ENCODE assay signal across 8 cellular contexts in the genomic region with DNA sequence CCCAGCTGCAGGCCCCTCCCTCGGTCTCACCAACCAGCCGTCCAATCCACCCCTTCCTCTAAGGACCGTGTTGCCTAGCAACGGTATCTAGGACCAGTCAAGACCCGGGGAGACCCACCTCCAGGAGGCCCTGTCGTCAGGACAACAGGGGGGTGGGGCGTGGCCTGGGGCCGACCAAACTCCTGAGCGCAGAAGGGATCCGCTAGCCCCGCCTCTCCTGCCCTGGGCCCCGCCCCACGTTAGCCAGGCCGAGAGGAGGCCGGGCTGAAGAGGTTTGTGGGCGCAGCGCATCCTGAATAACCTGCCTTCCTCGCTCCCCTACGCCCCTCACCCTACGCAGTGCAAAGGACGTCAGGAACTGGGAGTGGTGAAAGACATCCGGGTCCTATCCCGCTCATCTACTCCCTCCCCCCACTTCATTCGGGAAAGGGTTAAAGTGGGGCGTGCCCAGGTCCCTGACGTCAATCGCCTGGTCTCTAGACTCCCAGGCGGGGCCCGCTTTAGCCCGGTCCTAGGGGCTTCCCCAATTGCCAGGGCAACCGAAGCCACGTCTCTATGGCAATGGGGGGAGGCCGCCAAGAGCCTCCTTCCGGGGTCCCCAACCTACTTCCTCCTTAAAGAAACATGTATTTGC. TPM values are rescaled to one million over a fixed set of nuclear protein-coding genes. Genes with fewer than 3 reads are reported as not detected.
DNase-seq lines count a peak whose midpoint lies in the region; ATAC-seq, FAIRE-seq and TF ChIP-seq lines count a peak whose summit lies in the region.

No MANE protein-coding gene starts in this region.

- WGBS in K562 (ENCODE audit: insufficient coverage, low coverage, missing lambda C conversion rate), result 9% methylated on average over 16 of the region's 34 CpGs

- H3K4me1 Mint-ChIP-seq in Caco-2 (ENCODE audit: low read depth, unreplicated experiment), result peaks cover 6% of the 10 kb centered on the region
- H3K4me1 Mint-ChIP-seq in IgD-negative memory B cell, result peaks cover 17 to 18% (median 18%) of the 10 kb centered on the region in 3 donors
- peaks cover 24% of the 10 kb centered on the region for H3K4me1 Mint-ChIP-seq in T-helper 2 cell treated with Interferon-gamma antibody and Interleukin-4, amounts not matched to agents 5 μg/mL and 100 μg/mL, for 36 hours (ENCODE audit: low read depth)

- peak overlapping the region; percentile 76 for H3K4me2 ChIP-seq in K562 (ENCODE audit: insufficient read depth, low read length)

- no peaks in the 10 kb centered on the region for H3K79me2 ChIP-seq in K562 (ENCODE audit: control insufficient read depth, insufficient read depth, low read length)

- no peak overlapping the region; the same call in 2 of the 3 replicates for H3K27ac ChIP-seq in K562 (ENCODE audit: extremely low read depth, low read depth, low read length)

- intact Hi-C loops in Caco-2 (cut with micrococcal nuclease; ENCODE audit: unreplicated experiment), result no loop called here
- intact Hi-C loops in K562 (cut with micrococcal nuclease), result no loop called here

- peak overlapping the region; percentile 31 for H3K4me3 ChIP-seq in Caco-2 (ENCODE audit: low read depth, low read length)
- H3K4me3 ChIP-seq in K562, result peak overlapping the region; percentile 45
- peak overlapping the region; percentile 46 for H3K4me3 ChIP-seq in iPS-11a (ENCODE audit: low read depth, low read length)
- H3K4me3 ChIP-seq in skeletal muscle cell (ENCODE audit: low read depth, low read length), result peak overlapping the region; percentile 47
- H3K4me3 ChIP-seq in MG63, result no peak overlapping the region

- peak; percentile 42 for FAIRE-seq in K562 (lab: Jason Lieb, UNC)

- H3K27me3 Mint-ChIP-seq in Caco-2 (ENCODE audit: insufficient read depth, unreplicated experiment), result no peaks in the 10 kb centered on the region
- H3K27me3 Mint-ChIP-seq in IgD-negative memory B cell, result no peaks in the 10 kb centered on the region
- peaks cover under 1% of the 10 kb centered on the region for H3K27me3 Mint-ChIP-seq in T-helper 2 cell treated with Interferon-gamma antibody and Interleukin-4, amounts not matched to agents 5 μg/mL and 100 μg/mL, for 36 hours (ENCODE audit: low read depth)

- H3K4me3 Mint-ChIP-seq in Caco-2 (ENCODE audit: unreplicated experiment), result peak overlapping the region; percentile 66
- H3K4me3 Mint-ChIP-seq in IgD-negative memory B cell, result peak overlapping the region; percentile 84 to 97 (median 90)
- H3K4me3 Mint-ChIP-seq in T-helper 2 cell treated with Interferon-gamma antibody and Interleukin-4, amounts not matched to agents 5 μg/mL and 100 μg/mL, for 36 hours, result peak overlapping the region; percentile 82

- no peaks in the 10 kb centered on the region for H3K36me3 ChIP-seq in Caco-2 (ENCODE audit: control insufficient read depth, insufficient read depth, low read length)
- peaks cover 21% of the 10 kb centered on the region; the same call in 2 of the 3 replicates for H3K36me3 ChIP-seq in K562 (ENCODE audit: control insufficient read depth, insufficient read depth, low read length)
- no peaks in the 10 kb centered on the region for H3K36me3 ChIP-seq in MG63

- no TSS peak for BruUV-seq in Caco-2 (replicated peaks; lab: Mats Ljungman, UMichigan)
- no TSS peak for BruUV-seq in K562 (replicated peaks; lab: Mats Ljungman, UMichigan)

- H3K9ac ChIP-seq in K562 (ENCODE audit: insufficient read depth in 1 of 2, low read depth in 2 of 2, low read length in 2 of 2), result peak overlapping the region in 1 of 2 experiments; percentile 66; a peak in 1 of 4 replicates

- no peaks in the 10 kb centered on the region for H3K9me3 ChIP-seq in Caco-2
- no peaks in the 10 kb centered on the region for H3K9me3 ChIP-seq in K562 (replicated peaks; ENCODE audit: control insufficient read depth, insufficient read depth, low read depth, low read length)
- H3K9me3 ChIP-seq in MG63, result no peaks in the 10 kb centered on the region

- in situ Hi-C loops in K562 (cut with MboI), result no loop called here

- H3K4me1 ChIP-seq in Caco-2, result no peaks in the 10 kb centered on the region
- H3K4me1 ChIP-seq in K562 (replicated peaks in 1 of 2; ENCODE audit: control insufficient read depth in 2 of 2, insufficient read depth in 2 of 2, low read length in 2 of 2), result peaks cover 7 to 32% of the 10 kb centered on the region in 2 experiments; a peak in 4 of 5 replicates

- H4K20me1 ChIP-seq in K562 (replicated peaks; ENCODE audit: control insufficient read depth, insufficient read depth, low read length), result peaks cover 3% of the 10 kb centered on the region; the same call in 1 of the 2 replicates

- H3K36me3 Mint-ChIP-seq in Caco-2 (ENCODE audit: insufficient read depth, unreplicated experiment) (peaks cover 7% of the 10 kb centered on the region), IgD-negative memory B cell (peaks cover 2% of the 10 kb centered on the region)
- no peaks in the 10 kb centered on the region for H3K36me3 Mint-ChIP-seq in T-helper 2 cell treated with Interferon-gamma antibody and Interleukin-4, amounts not matched to agents 5 μg/mL and 100 μg/mL, for 36 hours (ENCODE audit: low read depth)

- TF ChIP-seq RAD21 in K562 (CRISPR knock-in tag; conservative IDR thresholded peaks at IDR 0.05 in 1 of 2, IDR thresholded peaks at IDR 0.05 in 1 of 2), result no peak

- ATAC-seq in GM21360 (IDR thresholded peaks at IDR 0.05; ENCODE audit: unreplicated experiment) (peak; percentile 70), K562 (peak; percentile 99)

- TF ChIP-seq POLR2A in K562 (conservative IDR thresholded peaks at IDR 0.05), result no peak

- POLR2A ChIA-PET in Caco-2 (lab: Charles Lee), result no interaction called here
- POLR2A ChIA-PET in K562 (lab: Yijun Ruan, JAX), result no interaction called here

- H3K9me3 Mint-ChIP-seq in Caco-2 (ENCODE audit: unreplicated experiment), result no peaks in the 10 kb centered on the region
- no peaks in the 10 kb centered on the region for H3K9me3 Mint-ChIP-seq in IgD-negative memory B cell
- H3K9me3 Mint-ChIP-seq in T-helper 2 cell treated with Interferon-gamma antibody and Interleukin-4, amounts not matched to agents 5 μg/mL and 100 μg/mL, for 36 hours, result no peaks in the 10 kb centered on the region

- H3K27me3 ChIP-seq in Caco-2 (replicated peaks; ENCODE audit: control insufficient read depth, insufficient read depth, low read length) (no peaks in the 10 kb centered on the region), K562 (ENCODE audit: control insufficient read depth in 2 of 2, insufficient read depth in 2 of 2, low read length in 2 of 2) (no peaks in the 10 kb centered on the region), MG63 (no peaks in the 10 kb centered on the region)

- TF ChIP-seq EP300 in K562 (IDR thresholded peaks at IDR 0.05; ENCODE audit: low read length), result no peak

- H3K9me1 ChIP-seq in K562 (ENCODE audit: control insufficient read depth, insufficient read depth, low read length), result no peaks in the 10 kb centered on the region

- CTCF ChIA-PET in Caco-2 (lab: Charles Lee) (interaction anchor here (0.6 kb wide), 1 partner anchor 263 kb away, joined by 3 read pairs; no protein-coding TSS in a partner anchor), K562 (lab: Yijun Ruan, JAX; ENCODE audit: low intra/inter-chr PET ratio) (no interaction called here)

- no peak overlapping the region for H3K27ac Mint-ChIP-seq in Caco-2 (ENCODE audit: unreplicated experiment)
- peak overlapping the region; percentile 92 to 98 (median 98) for H3K27ac Mint-ChIP-seq in IgD-negative memory B cell
- peak overlapping the region; percentile 90 for H3K27ac Mint-ChIP-seq in T-helper 2 cell treated with Interferon-gamma antibody and Interleukin-4, amounts not matched to agents 5 μg/mL and 100 μg/mL, for 36 hours

- DNase-seq in Caco-2 (peak; percentile 73 to 78), K562 (ENCODE audit: extremely low read depth in 1 of 4, low spot score in 3 of 4) (peak; percentile 88 to 96 (median 94)), skeletal muscle cell (ENCODE audit: low read depth) (peak; percentile 62), MG63 (no peak)
- peak; percentile 90 for DNase-seq in T-helper 2 cell treated with Interferon-gamma antibody and Interleukin-4, amounts not matched to agents 5 μg/mL and 100 μg/mL, for 36 hours (ENCODE audit: low spot score)

- TF ChIP-seq CTCF in Caco-2 (IDR thresholded peaks at IDR 0.05; ENCODE audit: insufficient read depth in 1 of 2, low read depth in 1 of 2, low read length in 1 of 2, severe bottlenecking in 1 of 2, unreplicated experiment in 1 of 2), result no peak
- no peak for TF ChIP-seq CTCF in K562 (IDR thresholded peaks at IDR 0.05 in 2 of 3, conservative IDR thresholded peaks at IDR 0.05 in 1 of 3; ENCODE audit: insufficient read depth in 2 of 3, low read depth in 1 of 3, low read length in 3 of 3)

- peak overlapping the region; percentile 87 for H2AFZ ChIP-seq in K562 (ENCODE audit: low read depth, low read length)

RNA-seq across cellular contexts. Expression of a gene that starts 14.7 kb away (rescaled TPM):
- total RNA-seq in Caco-2 (2022), result 0.98 and 1.8 TPM in 2 replicates
- 0.38 TPM for polyA plus RNA-seq in IgD-negative memory B cell
- total RNA-seq in K562 (2011; cell fraction: chromatin; rRNA removed; ENCODE audit: low replicate concordance), result 43.5 and 75.5 TPM in 2 replicates
- total RNA-seq in K562 (2011; cell fraction: nucleolus; rRNA removed), result 21.5 and 23.8 TPM in 2 replicates
- 31.9 and 46.3 TPM in 2 replicates for total RNA-seq in K562 (2011; cell fraction: nucleoplasm; rRNA removed)
- total RNA-seq in K562 (2014; rRNA removed), result 4.1 and 4.9 TPM in 2 replicates
- 2.2 and 3.1 TPM in 2 replicates for total RNA-seq in K562 (2014; rRNA removed; fragmentation: Illumina TruSeq; extraction: Trizol)
- 4.0 and 4.1 TPM in 2 replicates for total RNA-seq in K562 (2015; rRNA removed; fragmentation: Illumina TruSeq; extraction: Trizol)
- 8.8 and 12.0 TPM in 2 replicates for total RNA-seq in K562 (2021)
- 4.6 and 9.8 TPM in 2 replicates for polyA plus RNA-seq in K562 (2011; rRNA removed)
- polyA plus RNA-seq in K562 (2011; cell fraction: cytosol; rRNA removed), result 4.1 and 4.3 TPM in 2 replicates
- polyA plus RNA-seq in K562 (2011; cell fraction: nucleus; rRNA removed), result 29.5 and 39.7 TPM in 2 replicates
- polyA plus RNA-seq in K562 (2012), result 11.6 and 11.9 TPM in 2 replicates
- polyA plus RNA-seq in K562 (2014; fragmentation: Illumina TruSeq; extraction: Trizol), result 6.3 and 7.8 TPM in 2 replicates
- polyA plus RNA-seq in K562 (2014; fragmentation: Nextera tagmentation; extraction: Ambion mirVana), result under 1 TPM; 0.03 to 0.07 TPM
- polyA plus RNA-seq in K562 (2014; rRNA removed), result 6.6 and 8.5 TPM in 2 replicates
- polyA minus RNA-seq in K562 (2011; rRNA and poly(A)+ RNA removed), result 4.0 and 5.2 TPM in 2 replicates
- 4.9 and 5.7 TPM in 2 replicates for polyA minus RNA-seq in K562 (2011; cell fraction: cytosol; rRNA and poly(A)+ RNA removed)
- polyA minus RNA-seq in K562 (2011; cell fraction: nucleus; rRNA and poly(A)+ RNA removed), result 7.0 and 8.4 TPM in 2 replicates
- total RNA-seq in MG63 (2014; rRNA removed; shearing (Covaris generic); ENCODE audit: low replicate concordance), result 7.5 and 15.3 TPM in 2 replicates

RNA-seq across cellular contexts. Expression of a gene that starts 14.8 kb away (rescaled TPM):
- total RNA-seq in Caco-2 (2022) (133 and 164 TPM in 2 replicates), K562 (2014; rRNA removed) (214 and 235 TPM in 2 replicates), K562 (2014; rRNA removed; fragmentation: Illumina TruSeq; extraction: Trizol) (87.0 and 117 TPM in 2 replicates), K562 (2015; rRNA removed; fragmentation: Illumina TruSeq; extraction: Trizol) (180 and 194 TPM in 2 replicates), K562 (2021) (283 and 313 TPM in 2 replicates)
- polyA plus RNA-seq in IgD-negative memory B cell (88.6 TPM), K562 (2011; rRNA removed) (261 and 459 TPM in 2 replicates), K562 (2014; fragmentation: Illumina TruSeq; extraction: Trizol) (241 and 269 TPM in 2 replicates), K562 (2014; fragmentation: Nextera tagmentation; extraction: Ambion mirVana) (10 to 100 TPM; 25.5 to 46.2 TPM), K562 (2014; rRNA removed) (376 and 449 TPM in 2 replicates)
- total RNA-seq in K562 (2011; cell fraction: chromatin; rRNA removed; ENCODE audit: low replicate concordance), result 1,164 and 2,824 TPM in 2 replicates
- total RNA-seq in K562 (2011; cell fraction: nucleolus; rRNA removed), result 1,687 and 1,801 TPM in 2 replicates
- total RNA-seq in K562 (2011; cell fraction: nucleoplasm; rRNA removed), result 1,262 and 1,361 TPM in 2 replicates
- polyA plus RNA-seq in K562 (2011; cell fraction: cytosol; rRNA removed), result 206 and 297 TPM in 2 replicates
- polyA plus RNA-seq in K562 (2011; cell fraction: nucleus; rRNA removed), result 4,218 and 4,978 TPM in 2 replicates
- polyA plus RNA-seq in K562 (2012), result 380 and 644 TPM in 2 replicates
- 93.6 and 95.1 TPM in 2 replicates for polyA minus RNA-seq in K562 (2011; rRNA and poly(A)+ RNA removed)
- 82.1 and 82.9 TPM in 2 replicates for polyA minus RNA-seq in K562 (2011; cell fraction: cytosol; rRNA and poly(A)+ RNA removed)
- 363 and 519 TPM in 2 replicates for polyA minus RNA-seq in K562 (2011; cell fraction: nucleus; rRNA and poly(A)+ RNA removed)
- 240 and 427 TPM in 2 replicates for total RNA-seq in MG63 (2014; rRNA removed; shearing (Covaris generic); ENCODE audit: low replicate concordance)

RNA-seq across cellular contexts. Expression of a gene that starts 25.8 kb away (rescaled TPM):
- total RNA-seq in Caco-2 (2022), result 8.3 and 9.2 TPM in 2 replicates
- polyA plus RNA-seq in IgD-negative memory B cell, result 0.50 TPM
- total RNA-seq in K562 (2011; cell fraction: chromatin; rRNA removed; ENCODE audit: low replicate concordance), result 1.4 and 3.8 TPM in 2 replicates
- 2.1 and 3.0 TPM in 2 replicates for total RNA-seq in K562 (2011; cell fraction: nucleolus; rRNA removed)
- 1.3 and 1.6 TPM in 2 replicates for total RNA-seq in K562 (2011; cell fraction: nucleoplasm; rRNA removed)
- total RNA-seq in K562 (2014; rRNA removed), result 0.45 and 1.00 TPM in 2 replicates
- total RNA-seq in K562 (2014; rRNA removed; fragmentation: Illumina TruSeq; extraction: Trizol), result 0.11 TPM in 1 of 2 replicates, not detected in the other
- 0.14 and 0.41 TPM in 2 replicates for total RNA-seq in K562 (2015; rRNA removed; fragmentation: Illumina TruSeq; extraction: Trizol)
- 0.58 and 0.78 TPM in 2 replicates for total RNA-seq in K562 (2021)
- polyA plus RNA-seq in K562 (2011; rRNA removed), result 1.0 and 2.5 TPM in 2 replicates
- polyA plus RNA-seq in K562 (2011; cell fraction: cytosol; rRNA removed), result 2.6 and 3.2 TPM in 2 replicates
- polyA plus RNA-seq in K562 (2011; cell fraction: nucleus; rRNA removed), result 7.7 and 11.1 TPM in 2 replicates
- 0.68 and 1.1 TPM in 2 replicates for polyA plus RNA-seq in K562 (2012)
- 0.15 and 0.40 TPM in 2 replicates for polyA plus RNA-seq in K562 (2014; fragmentation: Illumina TruSeq; extraction: Trizol)
- polyA plus RNA-seq in K562 (2014; fragmentation: Nextera tagmentation; extraction: Ambion mirVana), result not detected
- 0.64 and 2.3 TPM in 2 replicates for polyA plus RNA-seq in K562 (2014; rRNA removed)
- polyA minus RNA-seq in K562 (2011; rRNA and poly(A)+ RNA removed), result 0.24 and 0.56 TPM in 2 replicates
- 1.3 TPM in 1 of 2 replicates, not detected in the other for polyA minus RNA-seq in K562 (2011; cell fraction: cytosol; rRNA and poly(A)+ RNA removed)
- polyA minus RNA-seq in K562 (2011; cell fraction: nucleus; rRNA and poly(A)+ RNA removed), result 1.2 and 2.7 TPM in 2 replicates
- 0.13 TPM in 1 of 2 replicates, not detected in the other for total RNA-seq in MG63 (2014; rRNA removed; shearing (Covaris generic); ENCODE audit: low replicate concordance)

RNA-seq across cellular contexts. Expression of a gene that starts 29.4 kb away (rescaled TPM):
- 38.3 and 41.3 TPM in 2 replicates for total RNA-seq in Caco-2 (2022)
- 32.3 TPM for polyA plus RNA-seq in IgD-negative memory B cell
- 108 and 173 TPM in 2 replicates for total RNA-seq in K562 (2011; cell fraction: chromatin; rRNA removed; ENCODE audit: low replicate concordance)
- total RNA-seq in K562 (2011; cell fraction: nucleolus; rRNA removed), result 80.7 and 98.4 TPM in 2 replicates
- total RNA-seq in K562 (2011; cell fraction: nucleoplasm; rRNA removed), result 85.2 and 125 TPM in 2 replicates
- 39.1 and 42.9 TPM in 2 replicates for total RNA-seq in K562 (2014; rRNA removed)
- total RNA-seq in K562 (2014; rRNA removed; fragmentation: Illumina TruSeq; extraction: Trizol), result 10.7 and 12.0 TPM in 2 replicates
- total RNA-seq in K562 (2015; rRNA removed; fragmentation: Illumina TruSeq; extraction: Trizol), result 24.3 and 25.9 TPM in 2 replicates
- 44.6 and 49.5 TPM in 2 replicates for total RNA-seq in K562 (2021)
- polyA plus RNA-seq in K562 (2011; rRNA removed), result 3.9 and 7.2 TPM in 2 replicates
- polyA plus RNA-seq in K562 (2011; cell fraction: cytosol; rRNA removed), result 6.9 and 7.1 TPM in 2 replicates
- polyA plus RNA-seq in K562 (2011; cell fraction: nucleus; rRNA removed), result 34.8 and 49.0 TPM in 2 replicates
- 45.7 and 51.8 TPM in 2 replicates for polyA plus RNA-seq in K562 (2012)
- 34.0 and 35.5 TPM in 2 replicates for polyA plus RNA-seq in K562 (2014; fragmentation: Illumina TruSeq; extraction: Trizol)
- polyA plus RNA-seq in K562 (2014; fragmentation: Nextera tagmentation; extraction: Ambion mirVana), result 1 to 10 TPM; 1.3 TPM
- polyA plus RNA-seq in K562 (2014; rRNA removed), result 25.8 and 28.5 TPM in 2 replicates
- polyA minus RNA-seq in K562 (2011; rRNA and poly(A)+ RNA removed), result 11.9 and 13.2 TPM in 2 replicates
- 9.1 and 20.8 TPM in 2 replicates for polyA minus RNA-seq in K562 (2011; cell fraction: cytosol; rRNA and poly(A)+ RNA removed)
- polyA minus RNA-seq in K562 (2011; cell fraction: nucleus; rRNA and poly(A)+ RNA removed), result 30.4 and 34.9 TPM in 2 replicates
- 11.5 and 26.2 TPM in 2 replicates for total RNA-seq in MG63 (2014; rRNA removed; shearing (Covaris generic); ENCODE audit: low replicate concordance)

RNA-seq across cellular contexts. Expression of a gene that starts 34.3 kb away (rescaled TPM):
- total RNA-seq in Caco-2 (2022) (20.5 and 20.6 TPM in 2 replicates), K562 (2014; rRNA removed) (39.0 and 49.9 TPM in 2 replicates), K562 (2014; rRNA removed; fragmentation: Illumina TruSeq; extraction: Trizol) (27.8 and 28.1 TPM in 2 replicates), K562 (2015; rRNA removed; fragmentation: Illumina TruSeq; extraction: Trizol) (50.1 and 51.1 TPM in 2 replicates), K562 (2021) (33.7 and 38.6 TPM in 2 replicates)
- polyA plus RNA-seq in IgD-negative memory B cell (38.2 TPM), K562 (2011; rRNA removed) (25.0 and 32.7 TPM in 2 replicates), K562 (2014; fragmentation: Illumina TruSeq; extraction: Trizol) (53.1 and 87.5 TPM in 2 replicates), K562 (2014; fragmentation: Nextera tagmentation; extraction: Ambion mirVana) (1 to 10 TPM; 7.4 TPM), K562 (2014; rRNA removed) (34.1 and 36.1 TPM in 2 replicates)
- total RNA-seq in K562 (2011; cell fraction: chromatin; rRNA removed; ENCODE audit: low replicate concordance), result 21.4 and 38.4 TPM in 2 replicates
- total RNA-seq in K562 (2011; cell fraction: nucleolus; rRNA removed), result 20.0 and 20.1 TPM in 2 replicates
- total RNA-seq in K562 (2011; cell fraction: nucleoplasm; rRNA removed), result 23.5 and 23.7 TPM in 2 replicates
- polyA plus RNA-seq in K562 (2011; cell fraction: cytosol; rRNA removed), result 20.0 and 33.8 TPM in 2 replicates
- polyA plus RNA-seq in K562 (2011; cell fraction: nucleus; rRNA removed), result 16.8 and 28.4 TPM in 2 replicates
- 27.6 and 38.6 TPM in 2 replicates for polyA plus RNA-seq in K562 (2012)
- polyA minus RNA-seq in K562 (2011; rRNA and poly(A)+ RNA removed), result 20.2 and 26.4 TPM in 2 replicates
- 14.2 and 19.9 TPM in 2 replicates for polyA minus RNA-seq in K562 (2011; cell fraction: cytosol; rRNA and poly(A)+ RNA removed)
- polyA minus RNA-seq in K562 (2011; cell fraction: nucleus; rRNA and poly(A)+ RNA removed), result 7.1 and 10.6 TPM in 2 replicates
- 34.4 and 62.7 TPM in 2 replicates for total RNA-seq in MG63 (2014; rRNA removed; shearing (Covaris generic); ENCODE audit: low replicate concordance)
